In the genomic region with DNA sequence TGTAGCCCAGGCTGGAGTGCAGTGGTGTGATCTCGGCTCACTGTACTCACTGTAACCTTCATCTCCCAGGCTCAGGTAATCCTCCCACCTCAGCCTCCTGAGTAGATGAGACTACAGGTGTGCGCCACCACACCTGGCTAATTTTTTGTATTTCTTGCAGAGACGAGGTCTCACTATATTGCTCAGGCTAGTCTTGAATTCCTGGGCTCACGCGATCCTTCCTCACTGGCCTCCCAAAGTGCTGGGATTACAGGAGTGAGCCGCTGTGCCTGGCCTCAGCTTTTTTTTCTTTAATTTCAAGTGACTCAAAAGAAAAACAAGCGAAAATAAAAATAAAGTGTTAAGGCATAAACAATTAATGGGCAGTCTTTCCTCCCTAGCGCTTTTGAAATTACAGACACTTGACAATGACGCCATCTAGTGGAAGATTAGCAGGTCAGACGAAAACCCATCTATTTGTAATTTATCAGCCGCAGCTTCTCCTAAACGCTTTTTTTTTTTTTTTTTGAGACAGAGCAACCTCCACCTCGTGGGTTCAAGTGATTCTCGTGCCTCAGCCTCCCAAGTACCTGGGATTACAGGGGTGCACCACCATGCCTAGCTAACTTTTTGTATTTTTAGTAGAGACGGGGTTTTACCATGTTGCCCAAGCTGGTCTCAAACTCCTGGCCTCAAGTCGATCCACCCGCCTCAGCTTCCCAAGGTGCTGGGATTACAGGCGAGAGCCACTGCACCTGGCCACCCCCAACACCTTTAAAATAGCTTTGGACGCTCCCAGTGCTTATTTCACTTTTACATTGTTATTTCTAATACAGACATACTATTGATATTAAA, we compare ENCODE assay signal across 10 cellular contexts. TPM values are rescaled to one million over a fixed set of nuclear protein-coding genes. Genes with fewer than 3 reads are reported as not detected.
DNase-seq lines count a peak whose midpoint lies in the region; ATAC-seq and TF ChIP-seq lines count a peak whose summit lies in the region.
"Had no signal": no experiment of that assay in that cellular context is flagged by ENCODE, and none has a peak within 500 bp of the region (broad histone marks: within the 10 kb centered on the region; RNA-seq: fewer than 3 reads in every experiment).

No MANE protein-coding gene starts in this region.

- H3K9me3 Mint-ChIP-seq in WTC11 (no peaks in the 10 kb centered on the region), glutamatergic neuron (ENCODE audit: unreplicated experiment) (no peaks in the 10 kb centered on the region)
- H3K9me3 Mint-ChIP-seq: central memory CD8-positive, alpha-beta T cell; stimulated activated naive CD8-positive, alpha-beta T cell treated with anti-CD3 and anti-CD28 coated beads, Interleukin-15, Interleukin-2, amounts not matched to agents 100 ng/mL and 50 ng/mL, for 24 hours had no signal

- H3K4me3 Mint-ChIP-seq in WTC11 (no peak overlapping the region), glutamatergic neuron (ENCODE audit: unreplicated experiment) (no peak overlapping the region)
- H3K4me3 Mint-ChIP-seq: central memory CD8-positive, alpha-beta T cell; stimulated activated naive CD8-positive, alpha-beta T cell treated with anti-CD3 and anti-CD28 coated beads, Interleukin-15, Interleukin-2, amounts not matched to agents 100 ng/mL and 50 ng/mL, for 24 hours had no signal

- peak; percentile 50; the same call in 1 of the 2 replicates for ATAC-seq in WTC11
- ATAC-seq in HG02642 (IDR thresholded peaks at IDR 0.05; ENCODE audit: poor library complexity, unreplicated experiment), result no peak
- ATAC-seq in GM21825 (IDR thresholded peaks at IDR 0.05; ENCODE audit: unreplicated experiment), result no peak

- H3K36me3 Mint-ChIP-seq in WTC11, result no peaks in the 10 kb centered on the region
- H3K36me3 Mint-ChIP-seq in glutamatergic neuron (ENCODE audit: unreplicated experiment), result no peaks in the 10 kb centered on the region

- POLR2A ChIA-PET in WTC11 (lab: Charles Lee), result no interaction called here

- H3K27ac Mint-ChIP-seq in WTC11, result no peak overlapping the region
- H3K27ac Mint-ChIP-seq in glutamatergic neuron (ENCODE audit: unreplicated experiment), result no peak overlapping the region
- H3K27ac Mint-ChIP-seq: stimulated activated naive CD8-positive, alpha-beta T cell treated with anti-CD3 and anti-CD28 coated beads, Interleukin-15, Interleukin-2, amounts not matched to agents 100 ng/mL and 50 ng/mL, for 24 hours had no signal

- DNase-seq in AG08395 (ENCODE audit: low spot score) (peak; percentile 77), NCI-H2171 (lab: John Stamatoyannopoulos, UW) (peak; percentile 50), WTC11 (ENCODE audit: low spot score) (no peak), glutamatergic neuron (no peak), renal cortical epithelial cell (ENCODE audit: low read depth) (peak; percentile 69)

- no peaks in the 10 kb centered on the region for H3K27me3 Mint-ChIP-seq in WTC11 (ENCODE audit: low read depth)
- peaks cover 4% of the 10 kb centered on the region for H3K27me3 Mint-ChIP-seq in glutamatergic neuron (ENCODE audit: unreplicated experiment)
- H3K27me3 Mint-ChIP-seq: central memory CD8-positive, alpha-beta T cell; stimulated activated naive CD8-positive, alpha-beta T cell treated with anti-CD3 and anti-CD28 coated beads, Interleukin-15, Interleukin-2, amounts not matched to agents 100 ng/mL and 50 ng/mL, for 24 hours had no signal

- CTCF ChIA-PET in WTC11 (lab: Charles Lee), result interaction anchor here (0.5 to 4.7 kb wide), 41 partner anchors 8 to 754 kb away, joined by 3 to 97 read pairs (median 4); partner anchors contain the start of genes PECAM1, POLG2 and TEX2

- peak; percentile 63 for TF ChIP-seq CTCF in GM12873 (IDR thresholded peaks at IDR 0.05; ENCODE audit: insufficient read depth, low read depth, low read length, missing control alignments)
- peak; percentile 43; the same call in 1 of the 2 replicates for TF ChIP-seq CTCF in WTC11 (IDR thresholded peaks at IDR 0.05)
- peak; percentile 76 for TF ChIP-seq CTCF in glutamatergic neuron (IDR thresholded peaks at IDR 0.05; ENCODE audit: partially characterized antibody, unreplicated experiment)

- H3K4me1 Mint-ChIP-seq in WTC11 (peaks cover 1% of the 10 kb centered on the region), glutamatergic neuron (ENCODE audit: low read depth, unreplicated experiment) (no peaks in the 10 kb centered on the region)
- H3K4me1 Mint-ChIP-seq: central memory CD8-positive, alpha-beta T cell had no signal

TF ChIP-seq in WTC11, 78 proteins besides CTCF, POLR2A, EP300 and RAD21:
- TF ChIP-seq SP1 (CRISPR knock-in tag; conservative IDR thresholded peaks at IDR 0.05) (no peak), ZNF263 (CRISPR knock-in tag; IDR thresholded peaks at IDR 0.05; ENCODE audit: low read depth) (no peak), PRRX2 (CRISPR knock-in tag; IDR thresholded peaks at IDR 0.05) (no peak), ZNF423 (CRISPR knock-in tag; IDR thresholded peaks at IDR 0.05) (no peak), ATF1 (CRISPR knock-in tag; IDR thresholded peaks at IDR 0.05) (no peak), HMGA2 (CRISPR knock-in tag; IDR thresholded peaks at IDR 0.05) (no peak), IRF2 (CRISPR knock-in tag; IDR thresholded peaks at IDR 0.05; ENCODE audit: borderline replicate concordance, low read depth) (no peak), TP53 (CRISPR knock-in tag; IDR thresholded peaks at IDR 0.05) (no peak), ZSCAN18 (CRISPR knock-in tag; IDR thresholded peaks at IDR 0.05) (no peak), ZNF671 (CRISPR knock-in tag; IDR thresholded peaks at IDR 0.05) (no peak)
- TF ChIP-seq, protein P1, sequence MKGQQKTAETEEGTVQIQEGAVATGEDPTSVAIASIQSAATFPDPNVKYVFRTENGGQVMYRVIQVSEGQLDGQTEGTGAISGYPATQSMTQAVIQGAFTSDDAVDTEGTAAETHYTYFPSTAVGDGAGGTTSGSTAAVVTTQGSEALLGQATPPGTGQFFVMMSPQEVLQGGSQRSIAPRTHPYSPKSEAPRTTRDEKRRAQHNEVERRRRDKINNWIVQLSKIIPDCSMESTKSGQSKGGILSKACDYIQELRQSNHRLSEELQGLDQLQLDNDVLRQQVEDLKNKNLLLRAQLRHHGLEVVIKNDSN (CRISPR knock-in tag; IDR thresholded peaks at IDR 0.05), result no peak
TF ChIP-seq in WTC11: peak in this region for 0.

RNA-seq across cellular contexts. Expression of gene PECAM1, which starts 28.1 kb away (rescaled TPM):
- total RNA-seq in WTC11 (2021), result 0.18 to 0.44 TPM (median 0.33 TPM) in 3 replicates
- not detected for total RNA-seq in glutamatergic neuron (ENCODE audit: unreplicated experiment)
- total RNA-seq in renal cortical epithelial cell, result 2.3 and 5.9 TPM in 2 replicates

RNA-seq across cellular contexts. Expression of gene MILR1, which starts 30.2 kb away (rescaled TPM):
- not detected in 3 replicates for total RNA-seq in WTC11 (2021)
- total RNA-seq in glutamatergic neuron (ENCODE audit: unreplicated experiment), result not detected
- total RNA-seq in renal cortical epithelial cell, result 0.20 TPM in 1 of 2 replicates, not detected in the other

Comparison
In these comparisons a context has a peak if more than half of its experiments do, and no peak if none do; other contexts are left out.
1. DNase-seq: peak in AG08395 (single experiment), NCI-H2171 (single experiment) and renal cortical epithelial cell (single experiment); none in WTC11 (single experiment) and glutamatergic neuron (single experiment).
2. Peak in every context shown above with its lines, with median percentiles within 50 percentile points of each other: CTCF ChIP-seq.